Comparison of ENCODE assay signal across 2 cellular contexts in the genomic region with DNA sequence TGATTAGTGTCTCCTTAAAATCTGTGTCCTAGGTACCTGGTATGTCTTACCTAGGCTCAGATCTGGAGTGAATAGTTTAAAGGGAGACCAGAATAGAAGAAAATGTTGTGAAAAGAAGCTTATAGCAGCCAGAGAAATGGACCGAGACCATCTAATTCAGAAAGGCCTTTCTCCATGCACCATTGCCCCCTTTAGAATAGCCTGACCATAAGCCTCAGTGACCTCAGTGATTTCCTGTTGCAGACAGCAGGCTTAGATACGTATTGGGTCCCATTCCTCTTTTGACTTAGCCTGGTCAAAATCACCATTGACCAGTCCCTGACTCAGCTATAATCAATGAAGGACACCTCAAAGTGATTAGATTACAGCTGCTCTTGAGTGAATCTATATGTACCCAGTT.
TF ChIP-seq lines count a peak whose summit lies in the region.

No MANE protein-coding gene starts in this region.

TF ChIP-seq in H1, 55 proteins besides CTCF, POLR2A, EP300 and RAD21 (continued from another document and continues in another):
- TF ChIP-seq, protein P1, sequence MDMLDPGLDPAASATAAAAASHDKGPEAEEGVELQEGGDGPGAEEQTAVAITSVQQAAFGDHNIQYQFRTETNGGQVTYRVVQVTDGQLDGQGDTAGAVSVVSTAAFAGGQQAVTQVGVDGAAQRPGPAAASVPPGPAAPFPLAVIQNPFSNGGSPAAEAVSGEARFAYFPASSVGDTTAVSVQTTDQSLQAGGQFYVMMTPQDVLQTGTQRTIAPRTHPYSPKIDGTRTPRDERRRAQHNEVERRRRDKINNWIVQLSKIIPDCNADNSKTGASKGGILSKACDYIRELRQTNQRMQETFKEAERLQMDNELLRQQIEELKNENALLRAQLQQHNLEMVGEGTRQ (IDR thresholded peaks at IDR 0.05; ENCODE audit: low read length): no peak
- TF ChIP-seq SP4 (IDR thresholded peaks at IDR 0.05; ENCODE audit: low read length) (no peak), GTF2F1 (IDR thresholded peaks at IDR 0.05; ENCODE audit: borderline replicate concordance, low read depth, low read length) (no peak), CHD7 (IDR thresholded peaks at IDR 0.05; ENCODE audit: insufficient replicate concordance, low read length) (no peak), TAF1 (IDR thresholded peaks at IDR 0.05; ENCODE audit: low read depth, low read length) (no peak), FOSL1 (IDR thresholded peaks at IDR 0.05; ENCODE audit: insufficient read depth, low read depth, low read length) (no peak), CREB1 (IDR thresholded peaks at IDR 0.05) (no peak), RFX5 (IDR thresholded peaks at IDR 0.05; ENCODE audit: borderline replicate concordance, low read depth, low read length) (no peak), SIX5 (IDR thresholded peaks at IDR 0.05; ENCODE audit: low read depth, low read length) (no peak), RNF2 (IDR thresholded peaks at IDR 0.05; ENCODE audit: borderline replicate concordance, low read depth, low read length, missing control alignments, poor library complexity, severe bottlenecking) (no peak), SIN3A (conservative IDR thresholded peaks at IDR 0.05 in 1 of 2, IDR thresholded peaks at IDR 0.05 in 1 of 2; ENCODE audit: low read depth in 1 of 2, low read length in 2 of 2) (no peak), SIRT6 (IDR thresholded peaks at IDR 0.05; ENCODE audit: low read length) (no peak), BRCA1 (IDR thresholded peaks at IDR 0.05; ENCODE audit: low read depth, low read length) (no peak), EZH2 (IDR thresholded peaks at IDR 0.05; ENCODE audit: low read depth, low read length, severe bottlenecking) (no peak), ASH2L (IDR thresholded peaks at IDR 0.05; ENCODE audit: low read length) (no peak), JUN (IDR thresholded peaks at IDR 0.05; ENCODE audit: low read depth, low read length) (no peak), JUND (IDR thresholded peaks at IDR 0.05; ENCODE audit: low read length) (no peak)

TF ChIP-seq in neural cell, 6 proteins besides CTCF, POLR2A, EP300 and RAD21 (continued from another document):
- no peak for TF ChIP-seq REST (IDR thresholded peaks at IDR 0.05; ENCODE audit: borderline replicate concordance)
- no peak for TF ChIP-seq MXI1 (conservative IDR thresholded peaks at IDR 0.05; ENCODE audit: poor library complexity, severe bottlenecking)
- no peak for TF ChIP-seq SMC3 (conservative IDR thresholded peaks at IDR 0.05; ENCODE audit: poor library complexity)
- TF ChIP-seq EZH2 (IDR thresholded peaks at IDR 0.05; ENCODE audit: borderline replicate concordance, insufficient read depth, low read length, poor library complexity, severe bottlenecking): no peak
TF ChIP-seq in neural cell: peak in this region for 0.
